In the genomic region with DNA sequence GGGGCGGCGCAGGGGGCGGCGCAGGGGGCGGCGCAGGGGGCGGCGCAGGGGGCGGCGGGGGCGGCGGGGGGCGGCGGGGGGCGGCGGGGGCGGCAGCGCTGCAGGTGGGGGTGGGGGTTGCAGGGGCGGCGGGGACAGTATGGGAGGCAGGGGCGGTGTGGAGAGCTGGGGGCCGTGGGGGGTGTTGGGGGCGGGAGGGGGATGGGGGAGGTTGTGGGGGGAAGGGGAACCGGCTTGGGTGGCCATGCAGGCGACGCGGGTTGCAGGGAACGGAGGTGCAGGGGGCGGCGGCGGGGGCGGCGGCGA, we compare ENCODE assay signal across 10 cellular contexts. TPM values are rescaled to one million over a fixed set of nuclear protein-coding genes. Genes with fewer than 3 reads are reported as not detected.
DNase-seq lines count a peak whose midpoint lies in the region; ATAC-seq lines count a peak whose summit lies in the region.
"Had no signal": no experiment of that assay in that cellular context is flagged by ENCODE, and none has a peak within 500 bp of the region (broad histone marks: within the 10 kb centered on the region; RNA-seq: fewer than 3 reads in every experiment).

No MANE protein-coding gene starts in this region.

- peaks cover 4% of the 10 kb centered on the region for H3K27me3 Mint-ChIP-seq in T-helper 17 cell
- peaks cover 3% of the 10 kb centered on the region for H3K27me3 Mint-ChIP-seq in activated T-cell treated with anti-CD3 and anti-CD28 coated beads, Interleukin-2, amount 50 U/mL, for 24 hours

- ATAC-seq in T-helper 17 cell (no peak), HG03159 (IDR thresholded peaks at IDR 0.05; ENCODE audit: unreplicated experiment) (no peak)

- DNase-seq in SIG-M5 treated with dmso at 0.1 percent for 504 hours (lab: John Stamatoyannopoulos, UW; ENCODE audit: unreplicated experiment) (peak; percentile 60), SIG-M5 (lab: John Stamatoyannopoulos, UW) (no peak), T-helper 17 cell (no peak), iPS-NIHi11 (ENCODE audit: low spot score) (peak; percentile 76), NCI-H1436 (lab: John Stamatoyannopoulos, UW) (no peak)
- DNase-seq in activated T-cell treated with anti-CD3 and anti-CD28 coated beads, Interleukin-2, amount 50 U/mL, for 24 hours, result no peak

- H3K27ac ChIP-seq in thymus (ENCODE audit: low read depth), result peak overlapping the region; percentile 76
- H3K27ac ChIP-seq: epithelial cell of prostate had no signal

- peak overlapping the region; percentile 92 for H3K27ac Mint-ChIP-seq in T-helper 17 cell
- no peak overlapping the region for H3K27ac Mint-ChIP-seq in activated T-cell treated with anti-CD3 and anti-CD28 coated beads, Interleukin-2, amount 50 U/mL, for 24 hours

- no peaks in the 10 kb centered on the region for H3K36me3 ChIP-seq in thymus (ENCODE audit: control insufficient read depth, insufficient read depth)

- H3K9me3 Mint-ChIP-seq in activated T-cell treated with anti-CD3 and anti-CD28 coated beads, Interleukin-2, amount 50 U/mL, for 24 hours, result no peaks in the 10 kb centered on the region
- H3K9me3 Mint-ChIP-seq: activated T-helper 1 cell treated with anti-CD3 and anti-CD28 coated beads, Interleukin-12 subunit alpha, Interleukin-12 subunit beta, Interleukin-2, Interleukin-4 antibody, amounts not matched to agents 30 ng/mL and 10 ng/mL and 1 ng/mL, durations not matched to agents 14 hours and 24 hours and 36 hours had no signal

- 1% methylated on average over 23 of the region's 34 CpGs for WGBS in thymus

- H3K4me3 Mint-ChIP-seq in T-helper 17 cell, result peak overlapping the region; percentile 43
- H3K4me3 Mint-ChIP-seq in activated T-cell treated with anti-CD3 and anti-CD28 coated beads, Interleukin-2, amount 50 U/mL, for 24 hours, result no peak overlapping the region

- H3K27me3 ChIP-seq in thymus (ENCODE audit: control insufficient read depth, insufficient read depth), result no peaks in the 10 kb centered on the region

- H3K4me1 ChIP-seq in thymus (ENCODE audit: control insufficient read depth, insufficient read depth, low read length), result peaks cover 22% of the 10 kb centered on the region

- peaks cover 26% of the 10 kb centered on the region for H3K4me1 Mint-ChIP-seq in T-helper 17 cell
- peaks cover 35% of the 10 kb centered on the region for H3K4me1 Mint-ChIP-seq in activated T-cell treated with anti-CD3 and anti-CD28 coated beads, Interleukin-2, amount 50 U/mL, for 24 hours (ENCODE audit: low read depth)

- H3K9me3 ChIP-seq in T-helper 17 cell (ENCODE audit: control insufficient read depth, low read length, poor library complexity, severe bottlenecking), result no peaks in the 10 kb centered on the region
- H3K9me3 ChIP-seq in thymus (ENCODE audit: control insufficient read depth), result no peaks in the 10 kb centered on the region

- H3K36me3 Mint-ChIP-seq in T-helper 17 cell (ENCODE audit: low read depth), result no peaks in the 10 kb centered on the region
- no peaks in the 10 kb centered on the region for H3K36me3 Mint-ChIP-seq in activated T-cell treated with anti-CD3 and anti-CD28 coated beads, Interleukin-2, amount 50 U/mL, for 24 hours (ENCODE audit: low read depth)

- H3K4me3 ChIP-seq in thymus (ENCODE audit: low read length), result peak overlapping the region; percentile 78

RNA-seq across cellular contexts. Expression of a gene that starts 13.0 kb away (rescaled TPM):
- total RNA-seq in T-helper 17 cell, result 10 to 100 TPM; 10.8 to 13.7 TPM
- polyA plus RNA-seq in thymus, result 8.9 TPM

Comparison
In these comparisons a context has a peak if more than half of its experiments do, and no peak if none do; other contexts are left out.
1. DNase-seq: peak in SIG-M5 treated with dmso at 0.1 percent for 504 hours (single experiment) and iPS-NIHi11 (single experiment); none in SIG-M5 (single experiment), T-helper 17 cell (0 of 3), NCI-H1436 (single experiment) and activated T-cell treated with anti-CD3 and anti-CD28 coated beads, Interleukin-2, amount 50 U/mL, for 24 hours (single experiment).